ENCODE assay signal across 8 cellular contexts in the genomic region with DNA sequence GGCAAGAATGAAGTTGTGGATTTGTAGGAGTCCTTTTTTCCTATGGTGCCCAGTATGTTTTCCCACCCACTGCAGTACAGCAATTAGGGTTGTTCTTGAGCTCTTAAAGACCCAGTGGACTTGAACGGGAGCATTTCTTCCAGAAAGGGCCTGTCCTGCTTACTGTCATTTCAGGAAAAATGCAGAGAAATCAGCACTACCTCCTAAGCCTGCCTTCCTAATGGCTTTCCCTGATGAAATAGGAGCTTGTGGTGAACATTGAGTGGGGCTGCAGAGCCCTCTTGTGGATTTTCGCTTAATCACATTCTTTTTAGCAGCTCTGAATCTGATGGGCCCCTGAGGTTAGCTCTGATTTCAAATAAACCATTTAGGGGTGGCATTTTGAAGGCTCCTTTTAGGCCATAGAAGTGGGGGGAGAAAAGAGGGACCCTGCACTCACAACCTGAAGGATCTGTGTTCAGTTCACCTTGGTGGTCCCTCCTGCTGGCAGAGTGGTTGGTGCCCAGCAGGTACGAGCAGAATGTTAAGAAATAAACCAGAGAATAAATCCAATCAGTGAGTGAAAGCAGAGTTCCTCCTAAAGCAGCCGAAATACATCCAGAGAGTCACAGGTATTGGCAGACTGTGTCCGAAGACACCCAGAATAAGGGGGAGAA.
A peak's percentile ranks its signal among the peaks of the same experiment; 100 is the strongest.
DNase-seq lines count a peak whose midpoint lies in the region; ATAC-seq and TF ChIP-seq lines count a peak whose summit lies in the region.

No MANE protein-coding gene starts in this region.

- intact Hi-C loops in CD14-positive monocyte (cut with micrococcal nuclease), result loop anchor here (2.0 to 10.0 kb wide), 7 partner anchors 45 to 348 kb away; a partner anchor contains a TSS

- POLR2A ChIA-PET in activated CD4-positive, alpha-beta memory T cell treated with anti-CD3 and anti-CD28 coated beads, Interleukin-2, amount 10 ng/mL, durations not matched to agents 7 days and 5 days (lab: Charles Lee), result interaction anchor here (0.7 to 1.8 kb wide), 10 partner anchors 9 to 489 kb away, joined by 3 to 28 read pairs (median 3); a partner anchor contains a TSS

- peaks cover 8% of the 10 kb centered on the region for H3K4me1 Mint-ChIP-seq in CD14-positive monocyte
- H3K4me1 Mint-ChIP-seq in activated CD4-positive, alpha-beta memory T cell treated with anti-CD3 and anti-CD28 coated beads, Interleukin-2, amount 10 ng/mL, durations not matched to agents 7 days and 5 days, result no peaks in the 10 kb centered on the region
- peaks cover 6% of the 10 kb centered on the region for H3K4me1 Mint-ChIP-seq in endothelial cell (ENCODE audit: unreplicated experiment)

- H3K9me3 Mint-ChIP-seq in CD14-positive monocyte (peaks cover 0 to 6% (median 0%) of the 10 kb centered on the region in 7 donors), endothelial cell (ENCODE audit: unreplicated experiment) (no peaks in the 10 kb centered on the region)
- no peaks in the 10 kb centered on the region for H3K9me3 Mint-ChIP-seq in activated CD4-positive, alpha-beta memory T cell treated with anti-CD3 and anti-CD28 coated beads, Interleukin-2, amount 10 ng/mL, durations not matched to agents 7 days and 5 days

- H3K27ac Mint-ChIP-seq in CD14-positive monocyte (peak overlapping the region in 2 of 7 donors; percentile 7 to 48), endothelial cell (ENCODE audit: unreplicated experiment) (no peak overlapping the region)
- H3K27ac Mint-ChIP-seq in activated CD4-positive, alpha-beta memory T cell treated with anti-CD3 and anti-CD28 coated beads, Interleukin-2, amount 10 ng/mL, durations not matched to agents 7 days and 5 days, result no peak overlapping the region

- H3K36me3 Mint-ChIP-seq in CD14-positive monocyte, result no peaks in the 10 kb centered on the region
- no peaks in the 10 kb centered on the region for H3K36me3 Mint-ChIP-seq in activated CD4-positive, alpha-beta memory T cell treated with anti-CD3 and anti-CD28 coated beads, Interleukin-2, amount 10 ng/mL, durations not matched to agents 7 days and 5 days (ENCODE audit: low read depth)
- no peaks in the 10 kb centered on the region for H3K36me3 Mint-ChIP-seq in endothelial cell (ENCODE audit: low read depth, unreplicated experiment)

- H3K27me3 Mint-ChIP-seq in CD14-positive monocyte (ENCODE audit: low read depth in 3 of 3), result peaks cover 0 to 2% (median 2%) of the 10 kb centered on the region in 3 donors
- H3K27me3 Mint-ChIP-seq in activated CD4-positive, alpha-beta memory T cell treated with anti-CD3 and anti-CD28 coated beads, Interleukin-2, amount 10 ng/mL, durations not matched to agents 7 days and 5 days, result no peaks in the 10 kb centered on the region
- H3K27me3 Mint-ChIP-seq in endothelial cell (ENCODE audit: unreplicated experiment), result peaks cover 1% of the 10 kb centered on the region

- no peak overlapping the region for H3K4me3 Mint-ChIP-seq in CD14-positive monocyte
- no peak overlapping the region for H3K4me3 Mint-ChIP-seq in activated CD4-positive, alpha-beta memory T cell treated with anti-CD3 and anti-CD28 coated beads, Interleukin-2, amount 10 ng/mL, durations not matched to agents 7 days and 5 days
- no peak overlapping the region for H3K4me3 Mint-ChIP-seq in endothelial cell (ENCODE audit: unreplicated experiment)

- CTCF ChIA-PET in activated CD4-positive, alpha-beta memory T cell treated with anti-CD3 and anti-CD28 coated beads, Interleukin-2, amount 10 ng/mL, durations not matched to agents 7 days and 5 days (lab: Charles Lee), result interaction anchor here (0.5 to 2.3 kb wide), 66 partner anchors 9 to 1081 kb away, joined by 3 to 54 read pairs (median 4); a partner anchor contains a TSS

- DNase-seq in CD14-positive monocyte (ENCODE audit: low spot score) (peak; percentile 57), NCI-H524 (lab: John Stamatoyannopoulos, UW) (peak; percentile 26 to 68), endothelial cell (ENCODE audit: low spot score) (peak; percentile 49), midbrain (lab: John Stamatoyannopoulos, UW) (peak; percentile 83)
- peak; percentile 50 for DNase-seq in activated CD4-positive, alpha-beta memory T cell treated with anti-CD3 and anti-CD28 coated beads, Interleukin-2, amount 10 ng/mL, durations not matched to agents 7 days and 5 days
- peak; percentile 5 for DNase-seq in stimulated activated CD8-positive, alpha-beta memory T cell treated with anti-CD3 and anti-CD28 coated beads, Interleukin-7, amount 100 ng/mL, for 4 hours (ENCODE audit: low read depth in 2 of 2)

- TF ChIP-seq CTCF in CD14-positive monocyte (IDR thresholded peaks at IDR 0.05) (peak; percentile 80), endothelial cell (IDR thresholded peaks at IDR 0.05; ENCODE audit: unreplicated experiment) (peak; percentile 64)

- peak; percentile 76 for ATAC-seq in GM19025 (IDR thresholded peaks at IDR 0.05; ENCODE audit: low read depth, unreplicated experiment)
- peak; percentile 85 for ATAC-seq in HG03378 (IDR thresholded peaks at IDR 0.05; ENCODE audit: unreplicated experiment)

Comparison
In these comparisons a context has a peak if more than half of its experiments do, and no peak if none do; other contexts are left out.
1. Peak in every context shown above with its lines: DNase-seq and ATAC-seq.
2. DNase-seq: peak in every context shown above with its lines; median percentile 83 in midbrain; 57 in CD14-positive monocyte; 50 in activated CD4-positive, alpha-beta memory T cell treated with anti-CD3 and anti-CD28 coated beads, Interleukin-2, amount 10 ng/mL, durations not matched to agents 7 days and 5 days; 49 in endothelial cell; 47 in NCI-H524; 5 in stimulated activated CD8-positive, alpha-beta memory T cell treated with anti-CD3 and anti-CD28 coated beads, Interleukin-7, amount 100 ng/mL, for 4 hours.